Comparison of ENCODE assay signal across 24 cellular contexts in genomic region chr18:38690626-38691025, GRCh38.
"Had no signal": no experiment of that assay in that cellular context is flagged by ENCODE, and none has a peak within 500 bp of the region (broad histone marks: within the 10 kb centered on the region; RNA-seq: fewer than 3 reads in every experiment).

No MANE protein-coding gene starts in this region.

- ATAC-seq: activated CD4-positive, alpha-beta T cell treated with anti-CD3 and anti-CD28 coated beads for 36 hours; activated CD8-positive, alpha-beta memory T cell treated with anti-CD3 and anti-CD28 coated beads, Interleukin-2, amount 10 ng/mL, durations not matched to agents 7 days and 5 days; activated CD8-positive, alpha-beta T cell treated with anti-CD3 and anti-CD28 coated beads, Interleukin-2, amount 10 ng/mL, durations not matched to agents 7 days and 5 days; activated naive CD8-positive, alpha-beta T cell treated with anti-CD3 and anti-CD28 coated beads, Interleukin-2, amount 50 U/mL, for 24 hours; esophagus mucosa had no signal

- DNase-seq: activated CD4-positive, alpha-beta memory T cell treated with anti-CD3 and anti-CD28 coated beads for 36 hours; activated CD4-positive, alpha-beta T cell treated with anti-CD3 and anti-CD28 coated beads for 36 hours; activated CD4-positive, alpha-beta T cell treated with anti-CD3 and anti-CD28 coated beads, Interleukin-2, amount 10 ng/mL, durations not matched to agents 24 days and 14 days; activated CD4-positive, CD25-positive, alpha-beta regulatory T cell; activated CD4-positive, CD25-positive, alpha-beta regulatory T cell treated with anti-CD3 and anti-CD28 coated beads, Interleukin-2, amount 50 U/mL, for 72 hours; activated CD8-positive, alpha-beta memory T cell treated with anti-CD3 and anti-CD28 coated beads, Interleukin-2, amount 10 ng/mL, durations not matched to agents 7 days and 5 days; activated CD8-positive, alpha-beta memory T cell treated with anti-CD3 and anti-CD28 coated beads, Interleukin-2, amount 50 U/mL, for 4 hours; activated CD8-positive, alpha-beta T cell treated with anti-CD3 and anti-CD28 coated beads, Interleukin-2, amount 10 ng/mL, durations not matched to agents 7 days and 5 days; activated effector memory CD4-positive, alpha-beta T cell treated with anti-CD3 and anti-CD28 coated beads, Interleukin-2, amount 50 U/mL, for 16 hours; activated naive CD4-positive, alpha-beta T cell treated with anti-CD3 and anti-CD28 coated beads for 36 hours; activated naive CD8-positive, alpha-beta T cell treated with anti-CD3 and anti-CD28 coated beads for 36 hours; activated naive CD8-positive, alpha-beta T cell treated with anti-CD3 and anti-CD28 coated beads, Interleukin-2, amount 50 U/mL, for 24 hours; activated T-cell treated with anti-CD3 and anti-CD28 coated beads, Interleukin-2, amount 50 U/mL, for 1 hour; activated T-cell treated with anti-CD3 and anti-CD28 coated beads, Interleukin-2, amount 50 U/mL, for 48 hours; adrenal gland; amygdala; central memory CD4-positive, alpha-beta T cell; cerebellar nuclear complex; colonic mucosa; effector CD8-positive, alpha-beta T cell; foreskin fibroblast; head of caudate nucleus; T-helper 2 cell had no signal
